In genomic region chr5:108728566-108729305, GRCh38 we compare ENCODE assay signal across 1 cellular context.
TF ChIP-seq lines count a peak whose summit lies in the region.

No MANE protein-coding gene starts in this region.

TF ChIP-seq in SK-N-SH, 30 proteins besides CTCF, POLR2A, EP300 and RAD21 (continued from another document):
- TF ChIP-seq MXI1 (IDR thresholded peaks at IDR 0.05; ENCODE audit: low read depth, low read length) (no peak), TAF1 (IDR thresholded peaks at IDR 0.05; ENCODE audit: borderline replicate concordance, low read depth, low read length) (no peak), NRF1 (IDR thresholded peaks at IDR 0.05; ENCODE audit: low read depth, low read length) (no peak), NFIC (IDR thresholded peaks at IDR 0.05; ENCODE audit: borderline replicate concordance) (no peak), JUND (IDR thresholded peaks at IDR 0.05) (no peak), FOSL2 (IDR thresholded peaks at IDR 0.05; ENCODE audit: borderline replicate concordance, low read depth) (no peak), EZH2phosphoT487 (IDR thresholded peaks at IDR 0.05; ENCODE audit: borderline replicate concordance, low read depth) (no peak), ELF1 (IDR thresholded peaks at IDR 0.05) (no peak), GATA2 (CRISPR knock-in tag; IDR thresholded peaks at IDR 0.05) (no peak), ZBTB33 (IDR thresholded peaks at IDR 0.05; ENCODE audit: borderline replicate concordance, low read depth) (no peak)
